Comparison of ENCODE assay signal across 24 cellular contexts in the genomic region with DNA sequence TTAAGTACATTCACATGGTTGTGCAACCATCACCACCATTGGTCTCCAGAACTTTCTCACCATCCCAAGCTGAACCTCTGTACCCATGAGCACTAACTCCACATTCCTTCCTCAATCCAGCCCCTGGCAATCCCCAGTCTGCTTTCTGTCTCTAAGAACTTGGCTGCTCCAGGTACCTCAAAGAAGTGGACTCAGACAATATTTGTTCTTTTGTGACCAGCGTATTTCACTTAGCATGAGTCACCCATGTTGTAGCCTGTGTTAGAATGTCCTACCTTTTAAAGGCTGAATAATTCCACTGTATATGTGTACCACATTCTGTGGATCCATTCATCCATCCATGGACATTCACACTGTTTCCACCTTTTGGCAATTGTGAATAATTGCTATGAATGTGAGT.
"Had no signal": no experiment of that assay in that cellular context is flagged by ENCODE, and none has a peak within 500 bp of the region (broad histone marks: within the 10 kb centered on the region; RNA-seq: fewer than 3 reads in every experiment).

No MANE protein-coding gene starts in this region.

- H3K27me3 ChIP-seq: esophagus muscularis mucosa, pancreas, right atrium auricular region, sigmoid colon, testis, tibial artery had no signal

- ATAC-seq: foreskin keratinocyte; left colon; natural killer cell; pancreas; stimulated activated memory B cell treated with anti-CD40 and anti-IgM and Interleukin-4, amounts not matched to agents 10 μg/mL and 1 μg/mL and 100 μg/mL, for 72 hours; stimulated activated naive CD8-positive, alpha-beta T cell treated with anti-CD3 and anti-CD28 coated beads, Interleukin-15, Interleukin-2, amounts not matched to agents 100 U/mL and 50 U/mL, for 24 hours had no signal

- H3K4me3 ChIP-seq: coronary artery, esophagus muscularis mucosa, left ventricle myocardium inferior, lung, pancreas, right atrium auricular region, sigmoid colon, testis, tibial artery had no signal

- H3K9me3 ChIP-seq: pancreas, right atrium auricular region, sigmoid colon, testis had no signal

- H3K36me3 ChIP-seq: esophagus muscularis mucosa, left ventricle myocardium inferior, pancreas, right atrium auricular region, sigmoid colon, tibial artery had no signal

- H3K27ac Mint-ChIP-seq: memory B cell; natural killer cell; stimulated activated memory B cell treated with anti-CD40 and anti-IgM and Interleukin-4, amounts not matched to agents 10 μg/mL and 1 μg/mL and 100 μg/mL, for 72 hours; type B pancreatic cell had no signal

- H3K36me3 Mint-ChIP-seq: memory B cell; natural killer cell; stimulated activated memory B cell treated with anti-CD40 and anti-IgM and Interleukin-4, amounts not matched to agents 10 μg/mL and 1 μg/mL and 100 μg/mL, for 72 hours; type B pancreatic cell had no signal

- H3K9me3 Mint-ChIP-seq: immature natural killer cell; memory B cell; natural killer cell; stimulated activated memory B cell treated with anti-CD40 and anti-IgM and Interleukin-4, amounts not matched to agents 10 μg/mL and 1 μg/mL and 100 μg/mL, for 72 hours; type B pancreatic cell had no signal

- DNase-seq: dermis blood vessel endothelial cell; effector memory CD4-positive, alpha-beta T cell; foreskin keratinocyte; hypothalamus; immature natural killer cell; islet precursor cell; kidney glomerular epithelial cell; left colon; left ventricle myocardium inferior; natural killer cell; pancreas; sigmoid colon; stimulated activated CD4-positive, alpha-beta T cell treated with anti-CD3 and anti-CD28 coated beads, Interleukin-4, amount 100 ng/mL, for 4 hours; stimulated activated naive CD8-positive, alpha-beta T cell treated with anti-CD3 and anti-CD28 coated beads, Interleukin-15, Interleukin-2, amounts not matched to agents 100 U/mL and 50 U/mL, for 24 hours; substantia nigra; testis; tibial artery had no signal

- H3K4me1 ChIP-seq: esophagus muscularis mucosa, foreskin keratinocyte, left ventricle myocardium inferior, pancreas, right atrium auricular region, sigmoid colon, testis, tibial artery had no signal

- H3K27ac ChIP-seq: coronary artery, esophagus muscularis mucosa, foreskin keratinocyte, left ventricle myocardium inferior, pancreas, right atrium auricular region, sigmoid colon, testis, tibial artery had no signal

- H3K4me3 Mint-ChIP-seq: immature natural killer cell; memory B cell; natural killer cell; stimulated activated memory B cell treated with anti-CD40 and anti-IgM and Interleukin-4, amounts not matched to agents 10 μg/mL and 1 μg/mL and 100 μg/mL, for 72 hours; type B pancreatic cell had no signal
